In the genomic region with DNA sequence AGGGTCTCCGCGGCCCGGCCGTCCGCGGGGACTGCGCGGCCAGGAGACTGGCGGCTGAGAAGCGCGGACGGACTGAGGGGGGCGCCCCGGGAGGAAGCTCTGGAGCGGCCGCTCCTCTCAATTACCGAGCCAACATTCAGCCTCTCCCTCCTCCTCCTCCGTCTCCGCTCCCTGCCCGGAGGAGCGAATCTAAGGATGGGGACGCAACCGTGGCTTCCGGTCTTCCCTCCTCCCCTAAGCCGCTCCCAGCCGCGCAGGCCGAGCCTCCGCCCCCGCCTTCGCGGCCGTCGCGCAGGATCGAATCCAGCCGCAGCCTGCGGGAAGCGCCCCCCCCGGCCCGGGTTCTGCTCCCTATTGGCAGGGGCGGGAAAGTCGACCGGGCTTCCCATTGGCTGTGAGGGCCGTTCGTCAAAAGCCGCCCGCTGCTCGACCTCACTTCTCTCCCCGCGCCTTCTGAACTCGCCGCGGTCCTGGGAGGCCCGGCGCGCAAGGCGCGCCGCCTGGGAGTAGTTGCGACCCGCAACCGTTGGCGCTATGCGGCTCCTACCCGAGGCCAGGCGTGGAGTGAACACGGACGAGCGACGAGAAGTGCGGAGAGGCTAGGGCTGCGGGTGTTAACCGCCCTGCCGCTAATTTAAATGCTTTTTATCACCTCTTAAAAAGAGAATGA, we compare ENCODE assay signal across 1 cellular context.
TF ChIP-seq lines count a peak whose summit lies in the region.

Gene HNRNPLL (minus strand): TSS at position 197 of the 670 bp plus-strand sequence. CDS start 302 bp downstream, outside the sequence.

TF ChIP-seq in liver, 16 proteins besides CTCF, POLR2A, EP300 and RAD21 (continued from another document):
- no peak for TF ChIP-seq ATF3 (IDR thresholded peaks at IDR 0.05)
- TF ChIP-seq ZBTB33 (IDR thresholded peaks at IDR 0.05), result peak; percentile 19
